In the genomic region with DNA sequence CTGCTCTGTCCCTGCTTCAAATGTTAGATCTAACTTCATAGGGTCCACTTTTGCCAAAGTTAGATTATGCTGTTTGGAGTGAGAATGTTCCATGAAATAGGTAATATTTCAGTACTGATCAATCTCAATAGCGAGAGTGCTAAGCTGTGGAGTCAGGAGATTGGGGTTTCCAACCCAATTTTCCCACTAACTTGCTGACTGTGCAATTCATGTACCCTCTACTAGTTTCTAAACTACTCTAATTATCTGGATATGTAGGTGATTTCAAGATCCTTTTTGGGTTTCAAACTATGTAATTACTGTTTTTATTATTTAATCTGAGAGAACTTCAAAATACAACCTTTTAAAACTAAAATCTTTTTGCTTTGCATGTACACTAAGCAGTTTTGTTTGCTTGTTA, we compare ENCODE assay signal across 26 cellular contexts. TPM values are rescaled to one million over a fixed set of nuclear protein-coding genes. Genes with fewer than 3 reads are reported as not detected.
DNase-seq lines count a peak whose midpoint lies in the region; ATAC-seq, FAIRE-seq and TF ChIP-seq lines count a peak whose summit lies in the region.
"Had no signal": no experiment of that assay in that cellular context is flagged by ENCODE, and none has a peak within 500 bp of the region (broad histone marks: within the 10 kb centered on the region; RNA-seq: fewer than 3 reads in every experiment).

No MANE protein-coding gene starts in this region.

- H2BK20ac ChIP-seq in IMR-90 (ENCODE audit: low read depth, low read length) (no peak overlapping the region), H1 (ENCODE audit: low read length) (no peak overlapping the region)

- in situ Hi-C loops in IMR-90 (cut with MboI; ENCODE audit: low sequenced_read_pairs) (no loop called here), G401 (cut with HindIII; ENCODE audit: low sequenced_read_pairs) (no loop called here)

- H4K8ac ChIP-seq in IMR-90 (ENCODE audit: low read depth in 2 of 2, low read length in 2 of 2) (no peak overlapping the region), H1 (ENCODE audit: extremely low read depth, insufficient read depth, low read length) (no peak overlapping the region)

- H3K79me1 ChIP-seq in IMR-90 (ENCODE audit: low read depth in 1 of 2, low read length in 2 of 2) (no peaks in the 10 kb centered on the region), H1 (ENCODE audit: low read depth, low read length) (no peaks in the 10 kb centered on the region)

- H2BK120ac ChIP-seq in IMR-90 (ENCODE audit: low read depth, low read length), result no peak overlapping the region
- H2BK120ac ChIP-seq in H1 (replicated peaks; ENCODE audit: low read depth, low read length), result no peak overlapping the region

- H3K23ac ChIP-seq in IMR-90 (ENCODE audit: low read depth, low read length) (no peak overlapping the region), H1 (ENCODE audit: insufficient read length) (no peak overlapping the region)

- FAIRE-seq in A549 (lab: Jason Lieb, UNC) (peak; percentile 43), H1 (lab: Jason Lieb, UNC) (no peak)
- FAIRE-seq: GM12891 had no signal

- H3K4me1 Mint-ChIP-seq in activated CD4-positive, alpha-beta T cell treated with anti-CD3 and anti-CD28 coated beads, Interleukin-2, amount 10 ng/mL, durations not matched to agents 24 days and 14 days, result peaks cover 3% of the 10 kb centered on the region

- H4K5ac ChIP-seq in IMR-90 (ENCODE audit: low read depth, low read length) (no peak overlapping the region), H1 (ENCODE audit: insufficient read length, low read depth, low read length) (no peak overlapping the region)

- H2BK15ac ChIP-seq in IMR-90 (ENCODE audit: low read depth, low read length) (no peak overlapping the region), H1 (ENCODE audit: low read length) (no peak overlapping the region)

- H3K56ac ChIP-seq in IMR-90 (ENCODE audit: extremely low read depth, insufficient read depth, low read length) (no peak overlapping the region), H1 (replicated peaks; ENCODE audit: insufficient read length, low read depth, low read length) (no peak overlapping the region)

- no peaks in the 10 kb centered on the region for H3K79me2 ChIP-seq in H1 (ENCODE audit: control insufficient read depth in 1 of 2, insufficient read depth in 2 of 2, low read length in 2 of 2)

- H3K36me3 Mint-ChIP-seq in activated CD4-positive, alpha-beta T cell treated with anti-CD3 and anti-CD28 coated beads, Interleukin-2, amount 10 ng/mL, durations not matched to agents 24 days and 14 days (ENCODE audit: low read depth), result no peaks in the 10 kb centered on the region
- H3K36me3 Mint-ChIP-seq: CD14-positive monocyte; CD4-positive, CD25-positive, alpha-beta regulatory T cell had no signal

- no peak overlapping the region for H3K27ac ChIP-seq in A549
- H3K27ac ChIP-seq in IMR-90 (ENCODE audit: insufficient read depth, low read length), result no peak overlapping the region
- H3K27ac ChIP-seq in H1 (ENCODE audit: low read depth, low read length), result no peak overlapping the region
- H3K27ac ChIP-seq: 22Rv1, BLaER1 had no signal

- no peak for TF ChIP-seq RAD21 in A549 (conservative IDR thresholded peaks at IDR 0.05 in 1 of 2, IDR thresholded peaks at IDR 0.05 in 1 of 2)
- TF ChIP-seq RAD21 in IMR-90 (IDR thresholded peaks at IDR 0.05; ENCODE audit: low read length), result no peak
- no peak for TF ChIP-seq RAD21 in H1 (IDR thresholded peaks at IDR 0.05 in 1 of 2, conservative IDR thresholded peaks at IDR 0.05 in 1 of 2; ENCODE audit: low read depth in 2 of 2, low read length in 2 of 2)

- H3K9me1 ChIP-seq in IMR-90 (ENCODE audit: insufficient read depth, low read length), result no peaks in the 10 kb centered on the region

- ATAC-seq in A549, result no peak
- ATAC-seq in IMR-90 (ENCODE audit: low read depth), result no peak

- H4K91ac ChIP-seq in IMR-90 (ENCODE audit: insufficient read depth, low read depth, low read length) (no peak overlapping the region), H1 (replicated peaks; ENCODE audit: insufficient read length, low read length) (no peak overlapping the region)

- H3K4me3 ChIP-seq in A549, result no peak overlapping the region
- no peak overlapping the region for H3K4me3 ChIP-seq in IMR-90 (ENCODE audit: insufficient read depth, low read depth, low read length)
- no peak overlapping the region for H3K4me3 ChIP-seq in H1 (ENCODE audit: extremely low read depth in 1 of 4, insufficient read depth in 2 of 4, low read depth in 3 of 4, low read length in 4 of 4)
- H3K4me3 ChIP-seq: BLaER1 had no signal

- WGBS in A549 (ENCODE audit: missing lambda C conversion rate), result 53% methylated on average over 1 of the region's 1 CpG
- WGBS in IMR-90 (ENCODE audit: extremely low coverage in 2 of 2, insufficient read length in 1 of 2), 2 experiments, result no CpG with 5 or more reads among the region's 1 CpG
- 84% methylated on average over 1 of the region's 1 CpG; no CpG with 5 or more reads in 1 of the 2 experiments for WGBS in H1 (ENCODE audit: extremely low coverage in 1 of 2, insufficient coverage in 1 of 2, insufficient read length in 1 of 2, insufficient replicate concordance in 2 of 2, low coverage in 1 of 2, low lambda C conversion rate in 2 of 2, missing lambda C conversion rate in 1 of 2), 2 experiments

- H3K14ac ChIP-seq in IMR-90 (replicated peaks; ENCODE audit: low read depth, low read length) (no peak overlapping the region), H1 (ENCODE audit: insufficient read length) (no peak overlapping the region)

- H4K20me1 ChIP-seq in IMR-90 (ENCODE audit: insufficient read depth, low read length), result no peaks in the 10 kb centered on the region
- no peaks in the 10 kb centered on the region for H4K20me1 ChIP-seq in H1 (replicated peaks in 1 of 2; ENCODE audit: control insufficient read depth in 1 of 2, insufficient read depth in 2 of 2, low read length in 2 of 2)
- H4K20me1 ChIP-seq: BLaER1 had no signal

- BruUV-seq in IMR-90 (replicated peaks; lab: Mats Ljungman, UMichigan), result no TSS peak

- H2BK5ac ChIP-seq in IMR-90 (ENCODE audit: low read depth, low read length, poor library complexity, severe bottlenecking), result no peak overlapping the region
- H2BK5ac ChIP-seq in H1 (ENCODE audit: low read depth, low read length), result no peak overlapping the region

- H3K23me2 ChIP-seq in H1 (ENCODE audit: low read depth, low read length), result no peaks in the 10 kb centered on the region

- POLR2A ChIA-PET in A549 (lab: Yijun Ruan, JAX) (no interaction called here), IMR-90 (lab: Charles Lee; ENCODE audit: unreplicated experiment) (no interaction called here), H1 (lab: Charles Lee; ENCODE audit: partially characterized antibody) (no interaction called here)

- H2AK5ac ChIP-seq in IMR-90 (ENCODE audit: low read depth, low read length), result no peak overlapping the region
- no peak overlapping the region for H2AK5ac ChIP-seq in H1 (ENCODE audit: low read depth, low read length)

- H3K4ac ChIP-seq in IMR-90 (ENCODE audit: low read depth, low read length) (no peak overlapping the region), H1 (replicated peaks; ENCODE audit: insufficient read length, low read depth, low read length) (no peak overlapping the region)

- H3K27me3 Mint-ChIP-seq in activated CD4-positive, alpha-beta T cell treated with anti-CD3 and anti-CD28 coated beads, Interleukin-2, amount 10 ng/mL, durations not matched to agents 24 days and 14 days, result peaks cover 24% of the 10 kb centered on the region

- no peak for TF ChIP-seq EP300 in A549 (IDR thresholded peaks at IDR 0.05)
- no peak for TF ChIP-seq EP300 in H1 (IDR thresholded peaks at IDR 0.05; ENCODE audit: borderline replicate concordance in 1 of 2, low read depth in 2 of 2, low read length in 2 of 2)

- TF ChIP-seq POLR2A in A549 (IDR thresholded peaks at IDR 0.05; ENCODE audit: low read length), result no peak
- no peak for TF ChIP-seq POLR2A in IMR-90 (IDR thresholded peaks at IDR 0.05; ENCODE audit: low read depth, low read length)
- TF ChIP-seq POLR2A in H1 (IDR thresholded peaks at IDR 0.05; ENCODE audit: control extremely low read depth in 1 of 2, low read depth in 2 of 2, low read length in 2 of 2), result no peak

- H3K9me3 Mint-ChIP-seq in activated CD4-positive, alpha-beta T cell treated with anti-CD3 and anti-CD28 coated beads, Interleukin-2, amount 10 ng/mL, durations not matched to agents 24 days and 14 days, result peaks cover 10% of the 10 kb centered on the region

- TF ChIP-seq CTCF in A549 (IDR thresholded peaks at IDR 0.05), result no peak
- TF ChIP-seq CTCF in IMR-90 (conservative IDR thresholded peaks at IDR 0.05; ENCODE audit: low read depth, low read length), result no peak
- TF ChIP-seq CTCF in H1 (IDR thresholded peaks at IDR 0.05; ENCODE audit: control extremely low read depth in 1 of 3, insufficient read depth in 1 of 3, low read depth in 1 of 3, low read length in 3 of 3), result no peak

- no peak overlapping the region for H3K4me3 Mint-ChIP-seq in activated CD4-positive, alpha-beta T cell treated with anti-CD3 and anti-CD28 coated beads, Interleukin-2, amount 10 ng/mL, durations not matched to agents 24 days and 14 days
- H3K4me3 Mint-ChIP-seq: CD14-positive monocyte; CD4-positive, alpha-beta memory T cell; CD4-positive, CD25-positive, alpha-beta regulatory T cell; CD8-positive, alpha-beta memory T cell had no signal

- dilution Hi-C loops in IMR-90 (cut with HindIII; ENCODE audit: low sequenced_read_pairs, unreplicated experiment), result no loop called here

- DNase-seq in activated CD4-positive, alpha-beta T cell treated with anti-CD3 and anti-CD28 coated beads, Interleukin-2, amount 10 ng/mL, durations not matched to agents 24 days and 14 days, result peak; percentile 12
- DNase-seq in activated CD4-positive, alpha-beta T cell treated with anti-CD3 and anti-CD28 coated beads, Interleukin-2, amount 50 U/mL, for 4 hours, result no peak
- DNase-seq in A549 (ENCODE audit: low read depth in 1 of 2, low spot score in 1 of 2), result no peak
- no peak for DNase-seq in IMR-90
- no peak for DNase-seq in H1 (ENCODE audit: low read depth in 1 of 2, low spot score in 2 of 2)
- DNase-seq in HPDE6-E6E7 (ENCODE audit: extremely low spot score), result no peak
- no peak for DNase-seq in NCI-H1694 treated with DMSO at 0.1 percent for 48 hours (lab: John Stamatoyannopoulos, UW)
- no peak for DNase-seq in G401 (ENCODE audit: low spot score)
- DNase-seq: ACHN; BE2C; C1 segment of cervical spinal cord; CD4-positive, alpha-beta memory T cell; CD4-positive, CD25-positive, alpha-beta regulatory T cell; CD8-positive, alpha-beta memory T cell; COR-L47; DMS 273 treated with DMSO at 0.1 percent for 48 hours; DMS153; DMS53; DMS79; DND-41; EL; GF-D8 had no signal

- CTCF ChIA-PET in A549 (lab: Yijun Ruan, JAX), result no interaction called here
- CTCF ChIA-PET in IMR-90 (lab: Yijun Ruan, JAX), result interaction anchor here (0.9 kb wide), 1 partner anchor 34 kb away, joined by 5 read pairs; no protein-coding TSS in a partner anchor
- CTCF ChIA-PET in H1 (lab: Charles Lee; ENCODE audit: partially characterized antibody), result interaction anchor here (0.7 kb wide), 1 partner anchor 838 kb away, joined by 3 read pairs; no protein-coding TSS in a partner anchor

- H2AK9ac ChIP-seq in IMR-90 (replicated peaks; ENCODE audit: low read depth, low read length, poor library complexity), result no peak overlapping the region

- no peak overlapping the region for H3K27ac Mint-ChIP-seq in activated CD4-positive, alpha-beta T cell treated with anti-CD3 and anti-CD28 coated beads, Interleukin-2, amount 10 ng/mL, durations not matched to agents 24 days and 14 days
- H3K27ac Mint-ChIP-seq: CD14-positive monocyte; CD4-positive, alpha-beta memory T cell; CD4-positive, CD25-positive, alpha-beta regulatory T cell; CD8-positive, alpha-beta memory T cell had no signal

- no peaks in the 10 kb centered on the region for H3K36me3 ChIP-seq in IMR-90 (ENCODE audit: control insufficient read depth, insufficient read depth, low read length)
- no peaks in the 10 kb centered on the region for H3K36me3 ChIP-seq in H1 (ENCODE audit: control insufficient read depth in 2 of 4, insufficient read depth in 4 of 4, low read length in 3 of 4)
- H3K36me3 ChIP-seq: BE2C had no signal

- no peak overlapping the region for H3K9ac ChIP-seq in IMR-90 (ENCODE audit: low read depth, low read length)
- no peak overlapping the region for H3K9ac ChIP-seq in H1 (replicated peaks in 1 of 4; ENCODE audit: extremely low read depth in 1 of 4, low read depth in 3 of 4, low read length in 3 of 4)
- H3K9ac ChIP-seq: BLaER1 had no signal

- H3K18ac ChIP-seq in IMR-90 (ENCODE audit: low read depth, low read length), result no peak overlapping the region
- no peak overlapping the region for H3K18ac ChIP-seq in H1 (ENCODE audit: extremely low read depth, low read length)

- H3K4me2 ChIP-seq in A549 (no peak overlapping the region), IMR-90 (ENCODE audit: low read depth, low read length) (no peak overlapping the region), H1 (ENCODE audit: insufficient read depth in 1 of 2, low read depth in 2 of 2, low read length in 2 of 2) (no peak overlapping the region)
- H3K4me2 ChIP-seq: BLaER1 had no signal

- H3K27me3 ChIP-seq in IMR-90 (ENCODE audit: control insufficient read depth, insufficient read depth, low read length) (no peaks in the 10 kb centered on the region), H1 (replicated peaks in 1 of 4; ENCODE audit: control insufficient read depth in 3 of 4, extremely low read depth in 1 of 4, insufficient read depth in 3 of 4, low read length in 3 of 4) (no peaks in the 10 kb centered on the region)
- H3K27me3 ChIP-seq: BE2C, BLaER1 had no signal

- H2BK12ac ChIP-seq in H1 (ENCODE audit: low read depth, low read length), result no peak overlapping the region

- no peaks in the 10 kb centered on the region for H3K4me1 ChIP-seq in A549
- H3K4me1 ChIP-seq in IMR-90 (ENCODE audit: control insufficient read depth, insufficient read depth, low read length), result no peaks in the 10 kb centered on the region
- peaks cover 0 to 5% (median 0%) of the 10 kb centered on the region in 4 experiments; a peak in 4 of 7 replicates for H3K4me1 ChIP-seq in H1 (replicated peaks in 1 of 4; ENCODE audit: control insufficient read depth in 3 of 4, insufficient read depth in 4 of 4, low read length in 3 of 4)
- H3K4me1 ChIP-seq: BE2C, BLaER1 had no signal

- H2AFZ ChIP-seq in IMR-90 (replicated peaks; ENCODE audit: low read length, poor library complexity) (no peak overlapping the region), H1 (ENCODE audit: low read length) (no peak overlapping the region)

- intact Hi-C loops in activated CD4-positive, alpha-beta T cell treated with anti-CD3 and anti-CD28 coated beads, Interleukin-2, amount 10 ng/mL, durations not matched to agents 24 days and 14 days (cut with micrococcal nuclease), result no loop called here
- intact Hi-C loops in IMR-90 (cut with micrococcal nuclease), result no loop called here

- H3K9me3 ChIP-seq in A549 (0 out of 3 replicates have a peak, but pooled peaks cover 5% of the 10 kb centered on the region), IMR-90 (ENCODE audit: control insufficient read depth, insufficient read depth, low read length) (no peaks in the 10 kb centered on the region), H1 (ENCODE audit: insufficient read depth in 2 of 2, low read depth in 1 of 2, low read length in 1 of 2) (no peaks in the 10 kb centered on the region; a peak in 1 of 4 replicates)
- H3K9me3 ChIP-seq: BE2C had no signal

RNA-seq across cellular contexts. Expression of a gene that starts 45.9 kb away (rescaled TPM):
- total RNA-seq in activated CD4-positive, alpha-beta T cell treated with anti-CD3 and anti-CD28 coated beads, Interleukin-2, amount 10 ng/mL, durations not matched to agents 24 days and 14 days, result 0.07 and 0.24 TPM in 2 replicates
- polyA plus RNA-seq in A549 (2011; rRNA removed) (0.19 and 0.21 TPM in 2 replicates), A549 (2017; fragmentation: RNase III; extraction: RNeasy Plus Mini Kit Qiagen cat#74134 plus additional on column Dnase treatment) (0.14 to 0.27 TPM (median 0.22 TPM) in 3 replicates), IMR-90 (2012; rRNA removed) (0.77 and 0.91 TPM in 2 replicates), H1 (2011; rRNA removed) (1.7 and 2.7 TPM in 2 replicates)
- 0.04 TPM in 2 replicates for polyA plus RNA-seq in A549 (2012; cell fraction: cytosol; rRNA removed)
- polyA plus RNA-seq in A549 (2012; cell fraction: nucleus; rRNA removed), result 0.02 TPM in 2 replicates
- polyA minus RNA-seq in A549 (2011; rRNA and poly(A)+ RNA removed), result 0.29 and 0.41 TPM in 2 replicates
- total RNA-seq in IMR-90 (2012; rRNA removed), result 0.72 and 1.4 TPM in 2 replicates
- 0.04 and 0.11 TPM in 2 replicates for polyA plus RNA-seq in IMR-90 (2012; cell fraction: cytosol; rRNA removed)
- polyA plus RNA-seq in IMR-90 (2012; cell fraction: nucleus; rRNA removed; ENCODE audit: low replicate concordance), result 0.21 and 2.3 TPM in 2 replicates
- total RNA-seq in H1 (2021; fragmentation: NEBNext Ultra II Directional; extraction: Animal tissue kit (Norgen Biotek cat#: 25700)), result 3.2 and 4.3 TPM in 2 replicates
- 2.0 TPM for polyA plus RNA-seq in H1 (2011; cell fraction: cytosol; rRNA removed)
- 4.7 TPM for polyA plus RNA-seq in H1 (2011; cell fraction: nucleus; rRNA removed)
- polyA plus RNA-seq in H1 (2012, experiment 1 of 2), result 2.1 to 3.5 TPM (median 2.7 TPM) in 4 replicates
- polyA plus RNA-seq in H1 (2012, experiment 2 of 2), result 0.33 TPM
- polyA plus RNA-seq in H1 (2013, experiment 1 of 2), result 2.5 TPM
- polyA plus RNA-seq in H1 (2013, experiment 2 of 2), result 2.7 TPM
- 3.8 and 5.0 TPM in 2 replicates for polyA minus RNA-seq in H1 (2011; rRNA and poly(A)+ RNA removed)
- 3.0 TPM for polyA minus RNA-seq in H1 (2011; cell fraction: cytosol; rRNA and poly(A)+ RNA removed)
- 13.4 TPM for polyA minus RNA-seq in H1 (2011; cell fraction: nucleus; rRNA and poly(A)+ RNA removed)
- total RNA-seq in G401 (2014; rRNA removed; shearing (Covaris generic)), result 2.5 and 7.8 TPM in 2 replicates
- polyA plus RNA-seq: CD14-positive monocyte; CD4-positive, alpha-beta memory T cell; CD8-positive, alpha-beta memory T cell had no signal

RNA-seq across cellular contexts. Expression of a gene that starts 46.3 kb away (rescaled TPM):
- total RNA-seq in activated CD4-positive, alpha-beta T cell treated with anti-CD3 and anti-CD28 coated beads, Interleukin-2, amount 10 ng/mL, durations not matched to agents 24 days and 14 days, result 4.7 and 6.2 TPM in 2 replicates
- polyA plus RNA-seq in A549 (2011; rRNA removed), result 2.2 and 3.0 TPM in 2 replicates
- 0.36 and 0.39 TPM in 2 replicates for polyA plus RNA-seq in A549 (2012; cell fraction: cytosol; rRNA removed)
- 0.34 and 0.54 TPM in 2 replicates for polyA plus RNA-seq in A549 (2012; cell fraction: nucleus; rRNA removed)
- 1.1 to 1.4 TPM (median 1.2 TPM) in 3 replicates for polyA plus RNA-seq in A549 (2017; fragmentation: RNase III; extraction: RNeasy Plus Mini Kit Qiagen cat#74134 plus additional on column Dnase treatment)
- 1.0 and 1.9 TPM in 2 replicates for polyA minus RNA-seq in A549 (2011; rRNA and poly(A)+ RNA removed)
- 1.4 and 1.9 TPM in 2 replicates for total RNA-seq in IMR-90 (2012; rRNA removed)
- 1.1 and 1.4 TPM in 2 replicates for polyA plus RNA-seq in IMR-90 (2012; rRNA removed)
- 0.21 and 0.22 TPM in 2 replicates for polyA plus RNA-seq in IMR-90 (2012; cell fraction: cytosol; rRNA removed)
- 0.09 and 1.2 TPM in 2 replicates for polyA plus RNA-seq in IMR-90 (2012; cell fraction: nucleus; rRNA removed; ENCODE audit: low replicate concordance)
- 14.3 and 15.3 TPM in 2 replicates for total RNA-seq in H1 (2021; fragmentation: NEBNext Ultra II Directional; extraction: Animal tissue kit (Norgen Biotek cat#: 25700))
- polyA plus RNA-seq in H1 (2011; rRNA removed), result 3.2 and 6.7 TPM in 2 replicates
- 7.3 TPM for polyA plus RNA-seq in H1 (2011; cell fraction: cytosol; rRNA removed)
- 2.2 TPM for polyA plus RNA-seq in H1 (2011; cell fraction: nucleus; rRNA removed)
- polyA plus RNA-seq in H1 (2012, experiment 1 of 2), result 6.0 to 8.7 TPM (median 7.3 TPM) in 4 replicates
- 0.62 TPM for polyA plus RNA-seq in H1 (2012, experiment 2 of 2)
- 18.8 TPM for polyA plus RNA-seq in H1 (2013, experiment 1 of 2)
- polyA plus RNA-seq in H1 (2013, experiment 2 of 2), result 19.2 TPM
- polyA minus RNA-seq in H1 (2011; rRNA and poly(A)+ RNA removed), result 7.1 and 13.0 TPM in 2 replicates
- 12.4 TPM for polyA minus RNA-seq in H1 (2011; cell fraction: cytosol; rRNA and poly(A)+ RNA removed)
- polyA minus RNA-seq in H1 (2011; cell fraction: nucleus; rRNA and poly(A)+ RNA removed), result 16.4 TPM
- total RNA-seq in G401 (2014; rRNA removed; shearing (Covaris generic)), result 10.8 and 17.1 TPM in 2 replicates
